13 cellular contexts compared by ENCODE assay signal in the genomic region with DNA sequence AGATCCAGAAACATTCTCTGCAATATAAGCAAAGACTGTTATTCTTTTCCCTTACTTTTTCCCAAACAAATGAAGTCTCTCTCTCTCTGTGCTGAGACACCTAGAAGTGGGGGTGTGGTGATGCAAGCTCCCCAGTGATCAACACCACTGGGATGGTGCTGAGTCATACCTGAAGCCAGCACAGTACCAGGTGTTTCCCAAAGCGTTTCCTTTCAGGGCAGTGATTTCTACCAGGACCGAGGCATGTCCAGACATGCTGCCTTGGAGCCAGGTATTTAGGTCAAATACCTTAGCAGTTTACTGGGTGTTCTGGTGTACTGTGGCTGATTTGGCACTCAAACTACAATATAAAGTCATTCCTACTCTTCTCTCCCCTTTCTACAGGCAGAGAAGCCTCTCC.
DNase-seq lines count a peak whose midpoint lies in the region; ATAC-seq and TF ChIP-seq lines count a peak whose summit lies in the region.
"Had no signal": no experiment of that assay in that cellular context is flagged by ENCODE, and none has a peak within 500 bp of the region (broad histone marks: within the 10 kb centered on the region; RNA-seq: fewer than 3 reads in every experiment).

No MANE protein-coding gene starts in this region.

- H3K27me3 Mint-ChIP-seq in GM23338 (ENCODE audit: insufficient read depth, low read depth, poor library complexity) = no peaks in the 10 kb centered on the region

- TF ChIP-seq CTCF in GM23338 (conservative IDR thresholded peaks at IDR 0.05; ENCODE audit: low read depth in 2 of 2) = no peak

- 0 out of 2 replicates have a peak overlapping the region, but pooled peaks have one; percentile 45 for H3K27ac ChIP-seq in GM23338 (ENCODE audit: low read depth)
- H3K27ac ChIP-seq: PC-9, vagina, VCaP had no signal

- ATAC-seq in GM18519 (IDR thresholded peaks at IDR 0.05; ENCODE audit: low FRiP score, unreplicated experiment) (peak; percentile 69), GM23338 (no peak; the same call in 2 of the 3 replicates), HG03575 (IDR thresholded peaks at IDR 0.05; ENCODE audit: extremely low read depth, insufficient number of reproducible peaks, low FRiP score, unreplicated experiment) (peak; percentile 87)
- ATAC-seq: K562 had no signal

- peak overlapping the region; percentile 74 for H3K27ac Mint-ChIP-seq in GM23338

- no peaks in the 10 kb centered on the region for H3K79me2 ChIP-seq in GM23338 (replicated peaks; ENCODE audit: insufficient read depth)

- peaks cover 38% of the 10 kb centered on the region for H3K36me3 Mint-ChIP-seq in GM23338 (ENCODE audit: low read depth)

- H3F3A ChIP-seq in GM23338 (replicated peaks; ENCODE audit: low read depth) = no peaks in the 10 kb centered on the region

- H3K4me3 ChIP-seq in GM23338 = no peak overlapping the region
- H3K4me3 ChIP-seq: K562, PC-9, vagina had no signal

- H3K4me2 ChIP-seq in GM23338 = no peak overlapping the region
- H3K4me2 ChIP-seq: PC-9 had no signal

- H3K36me3 ChIP-seq in GM23338 (ENCODE audit: insufficient read depth) = no peaks in the 10 kb centered on the region
- H3K36me3 ChIP-seq: vagina had no signal

- H3K4me3 Mint-ChIP-seq in GM23338 = no peak overlapping the region

- no peaks in the 10 kb centered on the region for H3K27me3 ChIP-seq in GM23338 (ENCODE audit: insufficient read depth)
- H3K27me3 ChIP-seq: vagina had no signal

- no peak overlapping the region for H2AFZ ChIP-seq in GM23338
- H2AFZ ChIP-seq: PC-9 had no signal

- DNase-seq in GM23338 (ENCODE audit: low spot score) = peak; percentile 34
- DNase-seq in kidney tubule cell (ENCODE audit: low spot score) = peak; percentile 67
- no peak for DNase-seq in stimulated activated CD8-positive, alpha-beta memory T cell treated with anti-CD3 and anti-CD28 coated beads, Interleukin-4, amount 100 ng/mL, for 48 hours
- no peak for DNase-seq in NCI-H1436 treated with DMSO at 0.1 percent for 48 hours (lab: John Stamatoyannopoulos, UW)
- DNase-seq in NCI-H1105 (lab: John Stamatoyannopoulos, UW) = no peak
- no peak for DNase-seq in DMS 273 treated with DMSO at 0.1 percent for 48 hours (lab: John Stamatoyannopoulos, UW)
- DNase-seq: cortex of kidney had no signal

- H3K4me1 Mint-ChIP-seq in GM23338 = no peaks in the 10 kb centered on the region

- no peaks in the 10 kb centered on the region for H4K20me1 ChIP-seq in GM23338 (replicated peaks; ENCODE audit: insufficient read depth)

- H3K9me2 ChIP-seq in GM23338 (ENCODE audit: insufficient read depth) = no peaks in the 10 kb centered on the region

- no peaks in the 10 kb centered on the region for H3K4me1 ChIP-seq in GM23338 (ENCODE audit: insufficient read depth)

- peaks cover 28% of the 10 kb centered on the region for H3K9me3 Mint-ChIP-seq in GM23338

TF ChIP-seq in GM23338, 12 proteins besides CTCF, POLR2A, EP300 and RAD21:
- no peak for TF ChIP-seq NANOG (IDR thresholded peaks at IDR 0.05; ENCODE audit: borderline replicate concordance)
- TF ChIP-seq EZH2phosphoT487 (IDR thresholded peaks at IDR 0.05; ENCODE audit: unreplicated experiment) = no peak
- TF ChIP-seq, protein P1, sequence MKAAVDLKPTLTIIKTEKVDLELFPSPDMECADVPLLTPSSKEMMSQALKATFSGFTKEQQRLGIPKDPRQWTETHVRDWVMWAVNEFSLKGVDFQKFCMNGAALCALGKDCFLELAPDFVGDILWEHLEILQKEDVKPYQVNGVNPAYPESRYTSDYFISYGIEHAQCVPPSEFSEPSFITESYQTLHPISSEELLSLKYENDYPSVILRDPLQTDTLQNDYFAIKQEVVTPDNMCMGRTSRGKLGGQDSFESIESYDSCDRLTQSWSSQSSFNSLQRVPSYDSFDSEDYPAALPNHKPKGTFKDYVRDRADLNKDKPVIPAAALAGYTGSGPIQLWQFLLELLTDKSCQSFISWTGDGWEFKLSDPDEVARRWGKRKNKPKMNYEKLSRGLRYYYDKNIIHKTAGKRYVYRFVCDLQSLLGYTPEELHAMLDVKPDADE (IDR thresholded peaks at IDR 0.05) = no peak
- TF ChIP-seq, protein P2, sequence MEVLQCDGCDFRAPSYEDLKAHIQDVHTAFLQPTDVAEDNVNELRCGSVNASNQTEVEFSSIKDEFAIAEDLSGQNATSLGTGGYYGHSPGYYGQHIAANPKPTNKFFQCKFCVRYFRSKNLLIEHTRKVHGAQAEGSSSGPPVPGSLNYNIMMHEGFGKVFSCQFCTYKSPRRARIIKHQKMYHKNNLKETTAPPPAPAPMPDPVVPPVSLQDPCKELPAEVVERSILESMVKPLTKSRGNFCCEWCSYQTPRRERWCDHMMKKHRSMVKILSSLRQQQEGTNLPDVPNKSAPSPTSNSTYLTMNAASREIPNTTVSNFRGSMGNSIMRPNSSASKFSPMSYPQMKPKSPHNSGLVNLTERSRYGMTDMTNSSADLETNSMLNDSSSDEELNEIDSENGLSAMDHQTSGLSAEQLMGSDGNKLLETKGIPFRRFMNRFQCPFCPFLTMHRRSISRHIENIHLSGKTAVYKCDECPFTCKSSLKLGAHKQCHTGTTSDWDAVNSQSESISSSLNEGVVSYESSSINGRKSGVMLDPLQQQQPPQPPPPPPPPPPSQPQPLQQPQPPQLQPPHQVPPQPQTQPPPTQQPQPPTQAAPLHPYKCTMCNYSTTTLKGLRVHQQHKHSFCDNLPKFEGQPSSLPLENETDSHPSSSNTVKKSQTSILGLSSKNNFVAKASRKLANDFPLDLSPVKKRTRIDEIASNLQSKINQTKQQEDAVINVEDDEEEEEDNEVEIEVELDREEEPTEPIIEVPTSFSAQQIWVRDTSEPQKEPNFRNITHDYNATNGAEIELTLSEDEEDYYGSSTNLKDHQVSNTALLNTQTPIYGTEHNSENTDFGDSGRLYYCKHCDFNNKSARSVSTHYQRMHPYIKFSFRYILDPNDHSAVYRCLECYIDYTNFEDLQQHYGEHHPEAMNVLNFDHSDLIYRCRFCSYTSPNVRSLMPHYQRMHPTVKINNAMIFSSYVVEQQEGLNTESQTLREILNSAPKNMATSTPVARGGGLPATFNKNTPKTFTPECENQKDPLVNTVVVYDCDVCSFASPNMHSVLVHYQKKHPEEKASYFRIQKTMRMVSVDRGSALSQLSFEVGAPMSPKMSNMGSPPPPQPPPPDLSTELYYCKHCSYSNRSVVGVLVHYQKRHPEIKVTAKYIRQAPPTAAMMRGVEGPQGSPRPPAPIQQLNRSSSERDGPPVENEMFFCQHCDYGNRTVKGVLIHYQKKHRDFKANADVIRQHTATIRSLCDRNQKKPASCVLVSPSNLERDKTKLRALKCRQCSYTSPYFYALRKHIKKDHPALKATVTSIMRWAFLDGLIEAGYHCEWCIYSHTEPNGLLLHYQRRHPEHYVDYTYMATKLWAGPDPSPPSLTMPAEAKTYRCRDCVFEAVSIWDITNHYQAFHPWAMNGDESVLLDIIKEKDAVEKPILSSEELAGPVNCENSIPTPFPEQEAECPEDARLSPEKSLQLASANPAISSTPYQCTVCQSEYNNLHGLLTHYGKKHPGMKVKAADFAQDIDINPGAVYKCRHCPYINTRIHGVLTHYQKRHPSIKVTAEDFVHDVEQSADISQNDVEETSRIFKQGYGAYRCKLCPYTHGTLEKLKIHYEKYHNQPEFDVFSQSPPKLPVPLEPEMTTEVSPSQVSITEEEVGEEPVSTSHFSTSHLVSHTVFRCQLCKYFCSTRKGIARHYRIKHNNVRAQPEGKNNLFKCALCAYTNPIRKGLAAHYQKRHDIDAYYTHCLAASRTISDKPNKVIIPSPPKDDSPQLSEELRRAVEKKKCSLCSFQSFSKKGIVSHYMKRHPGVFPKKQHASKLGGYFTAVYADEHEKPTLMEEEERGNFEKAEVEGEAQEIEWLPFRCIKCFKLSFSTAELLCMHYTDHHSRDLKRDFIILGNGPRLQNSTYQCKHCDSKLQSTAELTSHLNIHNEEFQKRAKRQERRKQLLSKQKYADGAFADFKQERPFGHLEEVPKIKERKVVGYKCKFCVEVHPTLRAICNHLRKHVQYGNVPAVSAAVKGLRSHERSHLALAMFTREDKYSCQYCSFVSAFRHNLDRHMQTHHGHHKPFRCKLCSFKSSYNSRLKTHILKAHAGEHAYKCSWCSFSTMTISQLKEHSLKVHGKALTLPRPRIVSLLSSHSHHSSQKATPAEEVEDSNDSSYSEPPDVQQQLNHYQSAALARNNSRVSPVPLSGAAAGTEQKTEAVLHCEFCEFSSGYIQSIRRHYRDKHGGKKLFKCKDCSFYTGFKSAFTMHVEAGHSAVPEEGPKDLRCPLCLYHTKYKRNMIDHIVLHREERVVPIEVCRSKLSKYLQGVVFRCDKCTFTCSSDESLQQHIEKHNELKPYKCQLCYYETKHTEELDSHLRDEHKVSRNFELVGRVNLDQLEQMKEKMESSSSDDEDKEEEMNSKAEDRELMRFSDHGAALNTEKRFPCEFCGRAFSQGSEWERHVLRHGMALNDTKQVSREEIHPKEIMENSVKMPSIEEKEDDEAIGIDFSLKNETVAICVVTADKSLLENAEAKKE (CRISPR knock-in tag; IDR thresholded peaks at IDR 0.05) = no peak
- no peak for TF ChIP-seq POLR2AphosphoS5 (IDR thresholded peaks at IDR 0.05; ENCODE audit: low read depth)

Comparison
In these comparisons a context has a peak if more than half of its experiments do, and no peak if none do; other contexts are left out.
1. DNase-seq: peak in GM23338 (single experiment) and kidney tubule cell (single experiment); none in stimulated activated CD8-positive, alpha-beta memory T cell treated with anti-CD3 and anti-CD28 coated beads, Interleukin-4, amount 100 ng/mL, for 48 hours (single experiment), NCI-H1436 treated with DMSO at 0.1 percent for 48 hours (single experiment), NCI-H1105 (single experiment) and DMS 273 treated with DMSO at 0.1 percent for 48 hours (single experiment).